Comparison of ENCODE assay signal across 1 cellular context in genomic region chr1:61403863-61404615, GRCh38.
TF ChIP-seq lines count a peak whose summit lies in the region.

No MANE protein-coding gene starts in this region.

TF ChIP-seq in GM23338, 12 proteins besides CTCF, POLR2A, EP300 and RAD21 (continued from another document):
- TF ChIP-seq ZNF462 (CRISPR knock-in tag; IDR thresholded peaks at IDR 0.05) (no peak), NANOG (IDR thresholded peaks at IDR 0.05; ENCODE audit: borderline replicate concordance) (no peak), ETS1 (IDR thresholded peaks at IDR 0.05) (no peak), CREB1 (CRISPR knock-in tag; IDR thresholded peaks at IDR 0.05; ENCODE audit: low read depth) (no peak), ZNF331 (CRISPR knock-in tag; IDR thresholded peaks at IDR 0.05; ENCODE audit: low read depth) (no peak), JUNB (IDR thresholded peaks at IDR 0.05; ENCODE audit: unreplicated experiment) (no peak), REST (IDR thresholded peaks at IDR 0.05; ENCODE audit: unreplicated experiment) (no peak), STAT1 (IDR thresholded peaks at IDR 0.05; ENCODE audit: unreplicated experiment) (no peak), ZNF114 (CRISPR knock-in tag; IDR thresholded peaks at IDR 0.05) (no peak), POLR2AphosphoS5 (IDR thresholded peaks at IDR 0.05; ENCODE audit: low read depth) (no peak), EZH2phosphoT487 (IDR thresholded peaks at IDR 0.05; ENCODE audit: unreplicated experiment) (no peak)
